In the genomic region with DNA sequence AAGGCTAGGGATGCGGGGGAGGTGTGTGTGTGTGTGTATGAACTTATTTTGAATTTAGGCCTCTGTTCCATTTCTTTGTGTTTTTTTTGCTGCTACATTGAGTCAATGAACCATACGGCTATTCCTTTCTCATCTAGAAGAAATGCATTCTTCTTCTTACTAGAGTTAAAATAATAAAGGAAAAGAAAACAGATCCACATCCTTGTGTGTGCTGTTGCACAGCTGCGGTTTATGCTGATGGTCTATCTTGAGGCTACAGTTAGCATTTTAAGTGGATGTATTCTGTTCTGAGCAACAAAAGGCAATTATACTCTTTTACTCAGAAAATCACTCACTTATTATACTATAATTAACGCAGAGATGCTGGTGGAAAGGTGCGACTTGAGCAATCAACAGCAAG, we compare ENCODE assay signal across 23 cellular contexts.
"Had no signal": no experiment of that assay in that cellular context is flagged by ENCODE, and none has a peak within 500 bp of the region (broad histone marks: within the 10 kb centered on the region; RNA-seq: fewer than 3 reads in every experiment).

No MANE protein-coding gene starts in this region.

- H3K4me1 ChIP-seq: left ventricle myocardium inferior, sigmoid colon, spleen, upper lobe of right lung had no signal

- H3K4me1 Mint-ChIP-seq: activated CD4-positive, alpha-beta memory T cell treated with anti-CD3 and anti-CD28 coated beads, Interleukin-2, amount 10 ng/mL, durations not matched to agents 7 days and 5 days; natural killer cell; T-helper 17 cell had no signal

- H3K9me3 Mint-ChIP-seq: brain, mesothelial cell of epicardium had no signal

- H3K9me3 ChIP-seq: left ventricle myocardium inferior, neutrophil, sigmoid colon, upper lobe of right lung had no signal

- H3K36me3 ChIP-seq: left ventricle myocardium inferior, neutrophil, sigmoid colon, spleen, upper lobe of right lung had no signal

- H3K4me3 ChIP-seq: dorsolateral prefrontal cortex, left ventricle myocardium inferior, sigmoid colon, spleen, upper lobe of right lung had no signal

- H3K27me3 ChIP-seq: neutrophil, sigmoid colon, spleen, upper lobe of right lung had no signal

- H3K36me3 Mint-ChIP-seq: brain, mesothelial cell of epicardium, natural killer cell had no signal

- H3K27me3 Mint-ChIP-seq: activated CD4-positive, alpha-beta memory T cell treated with anti-CD3 and anti-CD28 coated beads, Interleukin-2, amount 10 ng/mL, durations not matched to agents 7 days and 5 days; brain; effector memory CD8-positive, alpha-beta T cell; T-helper 17 cell had no signal

- H3K4me3 Mint-ChIP-seq: activated CD4-positive, alpha-beta memory T cell treated with anti-CD3 and anti-CD28 coated beads, Interleukin-2, amount 10 ng/mL, durations not matched to agents 7 days and 5 days; activated naive CD4-positive, alpha-beta T cell treated with anti-CD3 and anti-CD28 coated beads for 36 hours; activated T-cell treated with anti-CD3 and anti-CD28 coated beads, Interleukin-2, amount 50 U/mL, for 72 hours; brain; effector memory CD8-positive, alpha-beta T cell; mesothelial cell of epicardium; natural killer cell; T-helper 17 cell had no signal

- DNase-seq: activated CD4-positive, alpha-beta memory T cell treated with anti-CD3 and anti-CD28 coated beads, Interleukin-2, amount 10 ng/mL, durations not matched to agents 7 days and 5 days; activated CD4-positive, alpha-beta T cell treated with anti-CD3 and anti-CD28 coated beads for 48 hours; activated effector memory CD4-positive, alpha-beta T cell treated with Interleukin-2 at 50 U/mL for 16 hours; activated naive CD4-positive, alpha-beta T cell treated with anti-CD3 and anti-CD28 coated beads for 36 hours; activated T-cell treated with anti-CD3 and anti-CD28 coated beads, Interleukin-2, amount 50 U/mL, for 72 hours; amygdala; central memory CD4-positive, alpha-beta T cell; dorsolateral prefrontal cortex; effector memory CD8-positive, alpha-beta T cell; foreskin melanocyte; left ventricle myocardium inferior; natural killer cell; retina; sigmoid colon; spleen; stimulated activated CD4-positive, alpha-beta T cell treated with anti-CD3 and anti-CD28 coated beads, Interleukin-4, amount 100 ng/mL, for 1 hour; stimulated activated naive CD4-positive, alpha-beta T cell; SW 1271; T-helper 17 cell; upper lobe of right lung had no signal

- H3K27ac Mint-ChIP-seq: activated CD4-positive, alpha-beta memory T cell treated with anti-CD3 and anti-CD28 coated beads, Interleukin-2, amount 10 ng/mL, durations not matched to agents 7 days and 5 days; activated naive CD4-positive, alpha-beta T cell treated with anti-CD3 and anti-CD28 coated beads for 36 hours; activated T-cell treated with anti-CD3 and anti-CD28 coated beads, Interleukin-2, amount 50 U/mL, for 72 hours; brain; effector memory CD8-positive, alpha-beta T cell; natural killer cell; T-helper 17 cell had no signal

- H3K27ac ChIP-seq: dorsolateral prefrontal cortex, left ventricle myocardium inferior, neutrophil, sigmoid colon, spleen, upper lobe of right lung had no signal
